ENCODE assay signal across 11 cellular contexts in genomic region chr1:64163972-64164371, GRCh38. TPM values are rescaled to one million over a fixed set of nuclear protein-coding genes. Genes with fewer than 3 reads are reported as not detected.
DNase-seq lines count a peak whose midpoint lies in the region; ATAC-seq and TF ChIP-seq lines count a peak whose summit lies in the region.
"Had no signal": no experiment of that assay in that cellular context is flagged by ENCODE, and none has a peak within 500 bp of the region (broad histone marks: within the 10 kb centered on the region; RNA-seq: fewer than 3 reads in every experiment).

No MANE protein-coding gene starts in this region.

- in situ Hi-C loops in GM13977 (cut with MboI; ENCODE audit: low pct_unique_long_range_greater_than_20kb, low sequenced_read_pairs, unreplicated experiment): no loop called here

- intact Hi-C loops in activated CD4-positive, alpha-beta memory T cell treated with anti-CD3 and anti-CD28 coated beads for 36 hours (cut with micrococcal nuclease): no loop called here

- no peaks in the 10 kb centered on the region for H3K36me3 ChIP-seq in H7 (replicated peaks; ENCODE audit: control insufficient read depth, insufficient read depth, low read length)

- peak; percentile 62 for TF ChIP-seq CTCF in fibroblast of the aortic adventitia (IDR thresholded peaks at IDR 0.05; ENCODE audit: insufficient read depth, low read length)
- TF ChIP-seq CTCF in GM13977 (IDR thresholded peaks at IDR 0.05; ENCODE audit: extremely low read depth, insufficient read depth, missing control alignments): no peak

- H3K27me3 Mint-ChIP-seq in activated CD4-positive, alpha-beta memory T cell treated with anti-CD3 and anti-CD28 coated beads for 36 hours: peaks cover 16% of the 10 kb centered on the region

- H3K27me3 ChIP-seq in H7 (ENCODE audit: control insufficient read depth, insufficient read depth, low read length): no peaks in the 10 kb centered on the region

- no peak overlapping the region for H3K4me3 Mint-ChIP-seq in activated CD4-positive, alpha-beta memory T cell treated with anti-CD3 and anti-CD28 coated beads for 36 hours

- H3K36me3 Mint-ChIP-seq in activated CD4-positive, alpha-beta memory T cell treated with anti-CD3 and anti-CD28 coated beads for 36 hours: no peaks in the 10 kb centered on the region

- DNase-seq in H7 (peak; percentile 19), RKO (ENCODE audit: low spot score) (peak; percentile 9), fibroblast of the aortic adventitia (ENCODE audit: low read depth) (peak; percentile 73), renal cortical epithelial cell (ENCODE audit: low read depth) (peak; percentile 38), GM13977 (ENCODE audit: low spot score) (no peak), SIG-M5 (lab: John Stamatoyannopoulos, UW) (no peak)
- DNase-seq in activated CD4-positive, alpha-beta memory T cell treated with anti-CD3 and anti-CD28 coated beads for 36 hours: no peak
- DNase-seq: activated T-cell treated with anti-CD3 and anti-CD28 coated beads, Interleukin-2, amount 50 U/mL, for 48 hours; islet precursor cell; NCI-H1436 had no signal

- POLR2A ChIA-PET in activated CD4-positive, alpha-beta memory T cell treated with anti-CD3 and anti-CD28 coated beads for 36 hours (lab: Charles Lee): no interaction called here

- H3K4me1 Mint-ChIP-seq in activated CD4-positive, alpha-beta memory T cell treated with anti-CD3 and anti-CD28 coated beads for 36 hours (ENCODE audit: low read depth): no peaks in the 10 kb centered on the region

- CTCF ChIA-PET in activated CD4-positive, alpha-beta memory T cell treated with anti-CD3 and anti-CD28 coated beads for 36 hours (lab: Charles Lee): interaction anchor here (0.8 kb wide), 1 partner anchor 12 kb away, joined by 3 read pairs; no protein-coding TSS in a partner anchor

- H3K27ac Mint-ChIP-seq in activated CD4-positive, alpha-beta memory T cell treated with anti-CD3 and anti-CD28 coated beads for 36 hours: no peak overlapping the region

- no peak for ATAC-seq in GM18870 (IDR thresholded peaks at IDR 0.05; ENCODE audit: unreplicated experiment)

- H3K9me3 Mint-ChIP-seq in activated CD4-positive, alpha-beta memory T cell treated with anti-CD3 and anti-CD28 coated beads for 36 hours: no peaks in the 10 kb centered on the region

- H3K4me3 ChIP-seq in H7 (ENCODE audit: insufficient read depth, low read depth, low read length) (no peak overlapping the region), fibroblast of the aortic adventitia (ENCODE audit: low read depth, low read length) (no peak overlapping the region)

RNA-seq across cellular contexts. Expression of gene UBE2U, which starts 39.5 kb away (rescaled TPM):
- total RNA-seq in H7 (2014; rRNA removed; shearing (Covaris generic)): not detected in 2 replicates
- total RNA-seq in fibroblast of the aortic adventitia (ENCODE audit: low replicate concordance): not detected in 2 replicates
- 0.10 TPM in 1 of 2 replicates, not detected in the other for total RNA-seq in renal cortical epithelial cell
- total RNA-seq in activated CD4-positive, alpha-beta memory T cell treated with anti-CD3 and anti-CD28 coated beads for 36 hours: not detected

Comparison
In these comparisons a context has a peak if more than half of its experiments do, and no peak if none do; other contexts are left out.
1. DNase-seq: peak in H7 (single experiment), RKO (single experiment), fibroblast of the aortic adventitia (single experiment) and renal cortical epithelial cell (single experiment); none in activated CD4-positive, alpha-beta memory T cell treated with anti-CD3 and anti-CD28 coated beads for 36 hours (single experiment), GM13977 (single experiment) and SIG-M5 (single experiment).